Comparison of ENCODE assay signal across 14 cellular contexts in the genomic region with DNA sequence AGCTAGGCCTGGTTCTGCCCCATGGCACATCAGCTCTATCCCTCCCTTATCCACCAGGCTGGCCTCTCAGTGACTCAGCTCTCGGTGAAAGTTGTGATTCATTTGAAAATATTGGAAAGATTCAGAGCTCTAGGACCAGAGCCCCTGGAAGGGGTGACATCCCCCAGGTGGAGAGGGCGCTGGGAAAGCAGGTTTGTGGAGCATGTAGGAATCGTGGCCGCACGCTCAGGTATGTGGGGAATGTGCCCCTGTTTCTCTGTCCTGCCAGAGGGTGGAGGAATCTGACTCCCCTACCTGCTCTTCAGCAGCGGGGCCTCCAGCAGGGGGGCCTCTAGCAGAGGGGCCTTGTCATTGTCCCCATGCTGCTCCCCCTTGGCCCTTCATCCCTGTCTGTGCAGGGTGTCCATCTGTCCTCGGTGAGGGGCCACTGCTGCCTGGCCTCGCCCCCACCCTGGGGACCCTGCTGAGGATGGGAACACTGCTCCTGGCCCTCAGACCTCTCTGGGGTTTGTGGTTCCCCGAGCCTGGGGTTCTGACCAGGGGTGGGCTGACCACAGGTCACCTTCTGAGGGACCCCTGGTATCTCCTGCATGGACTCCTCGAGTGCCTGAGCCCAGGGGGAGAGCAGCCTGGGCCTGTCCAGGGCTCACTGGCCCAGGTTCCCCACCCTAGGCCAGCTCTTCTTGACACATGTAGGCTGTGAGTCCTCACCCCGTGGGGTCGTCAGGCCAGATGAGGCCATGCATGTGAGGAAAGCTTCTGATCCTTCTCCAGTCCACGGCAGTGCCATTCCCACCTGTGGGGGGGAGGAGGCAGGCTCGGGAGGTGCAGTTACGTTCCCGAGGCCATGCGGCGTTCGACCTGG. TPM values are rescaled to one million over a fixed set of nuclear protein-coding genes. Genes with fewer than 3 reads are reported as not detected.
DNase-seq lines count a peak whose midpoint lies in the region; FAIRE-seq and TF ChIP-seq lines count a peak whose summit lies in the region.
"Had no signal": no experiment of that assay in that cellular context is flagged by ENCODE, and none has a peak within 500 bp of the region (broad histone marks: within the 10 kb centered on the region; RNA-seq: fewer than 3 reads in every experiment).

No MANE protein-coding gene starts in this region.

- POLR2A ChIA-PET in endothelial cell of umbilical vein (lab: Charles Lee) (no interaction called here), OCI-LY7 (lab: Charles Lee) (interaction anchor here (1.4 kb wide), 1 partner anchor 19 kb away, joined by 3 read pairs; no protein-coding TSS in a partner anchor)

- no peak for TF ChIP-seq POLR2A in endothelial cell of umbilical vein (IDR thresholded peaks at IDR 0.05; ENCODE audit: low read depth, low read length)

- no peaks in the 10 kb centered on the region for H3K9me3 Mint-ChIP-seq in nephron progenitor cell
- H3K9me3 Mint-ChIP-seq: activated T-cell treated with anti-CD3 and anti-CD28 coated beads, Interleukin-2, amount 50 U/mL, for 24 hours; CD4-positive, alpha-beta memory T cell had no signal

- H3K27ac ChIP-seq in endothelial cell of umbilical vein (ENCODE audit: insufficient read depth, low read depth, low read length) (no peak overlapping the region), OCI-LY7 (ENCODE audit: low read depth, low read length, poor library complexity, severe bottlenecking) (no peak overlapping the region)
- H3K27ac ChIP-seq: VCaP had no signal

- H4K20me1 ChIP-seq in endothelial cell of umbilical vein (replicated peaks; ENCODE audit: control insufficient read depth, extremely low read depth, insufficient read depth, low read length) = no peaks in the 10 kb centered on the region
- H4K20me1 ChIP-seq in OCI-LY7 (ENCODE audit: insufficient read depth, low read length) = no peaks in the 10 kb centered on the region

- BruUV-seq in endothelial cell of umbilical vein (replicated peaks; lab: Mats Ljungman, UMichigan) = no TSS peak
- BruUV-seq in OCI-LY7 (replicated peaks; lab: Mats Ljungman, UMichigan) = no TSS peak

- H3K36me3 ChIP-seq in endothelial cell of umbilical vein (ENCODE audit: control insufficient read depth in 2 of 2, extremely low read depth in 1 of 2, insufficient read depth in 2 of 2, low read length in 2 of 2) = no peaks in the 10 kb centered on the region
- H3K36me3 ChIP-seq in OCI-LY7 (ENCODE audit: insufficient read depth, low read length) = no peaks in the 10 kb centered on the region
- H3K36me3 ChIP-seq: heart right ventricle had no signal

- H3K4me2 ChIP-seq in endothelial cell of umbilical vein (ENCODE audit: insufficient read depth, low read length) = no peak overlapping the region
- H3K4me2 ChIP-seq in OCI-LY7 (ENCODE audit: low read length) = no peak overlapping the region

- TF ChIP-seq CTCF in endothelial cell of umbilical vein (IDR thresholded peaks at IDR 0.05; ENCODE audit: extremely low read depth in 1 of 2, insufficient read depth in 1 of 2, low read depth in 1 of 2, low read length in 2 of 2) = no peak
- TF ChIP-seq CTCF in nephron progenitor cell (IDR thresholded peaks at IDR 0.05) = no peak
- no peak for TF ChIP-seq CTCF in OCI-LY7 (conservative IDR thresholded peaks at IDR 0.05; ENCODE audit: low read length)

- H3K27ac Mint-ChIP-seq in nephron progenitor cell = peak overlapping the region; percentile 34
- H3K27ac Mint-ChIP-seq: activated T-cell treated with anti-CD3 and anti-CD28 coated beads, Interleukin-2, amount 50 U/mL, for 24 hours; CD4-positive, alpha-beta memory T cell had no signal

- no peak overlapping the region for H3K9ac ChIP-seq in endothelial cell of umbilical vein (replicated peaks; ENCODE audit: extremely low read depth, insufficient read depth, low read length)

- dilution Hi-C loops in endothelial cell of umbilical vein (cut with MboI; ENCODE audit: extremely low pct_ligation_motif_present, low sequenced_read_pairs) = no loop called here

- FAIRE-seq in endothelial cell of umbilical vein (lab: Jason Lieb, UNC) (no peak), frontal cortex (lab: Jason Lieb, UNC) (no peak)

- H3K4me1 Mint-ChIP-seq in nephron progenitor cell = peaks cover 17% of the 10 kb centered on the region

- H3K4me1 ChIP-seq in endothelial cell of umbilical vein (ENCODE audit: control insufficient read depth, extremely low read depth, insufficient read depth, low read length) = peaks cover 14% of the 10 kb centered on the region
- H3K4me1 ChIP-seq in OCI-LY7 (ENCODE audit: insufficient read depth, low read length, poor library complexity, severe bottlenecking) = no peaks in the 10 kb centered on the region

- no peaks in the 10 kb centered on the region for H3K27me3 ChIP-seq in endothelial cell of umbilical vein (ENCODE audit: control insufficient read depth in 2 of 2, insufficient read depth in 2 of 2, low read length in 2 of 2)
- H3K27me3 ChIP-seq: heart right ventricle had no signal

- no peaks in the 10 kb centered on the region for H3K79me2 ChIP-seq in endothelial cell of umbilical vein (ENCODE audit: control insufficient read depth, insufficient read depth, low read length)
- H3K79me2 ChIP-seq in OCI-LY7 (ENCODE audit: insufficient read depth, low read depth, low read length) = no peaks in the 10 kb centered on the region

- no peak overlapping the region for H2AFZ ChIP-seq in endothelial cell of umbilical vein (ENCODE audit: low read depth, low read length)
- H2AFZ ChIP-seq in OCI-LY7 (ENCODE audit: low read length) = no peak overlapping the region

- H3K27me3 Mint-ChIP-seq in nephron progenitor cell (ENCODE audit: low read depth, poor library complexity) = peaks cover 3% of the 10 kb centered on the region
- H3K27me3 Mint-ChIP-seq: activated T-cell treated with anti-CD3 and anti-CD28 coated beads, Interleukin-2, amount 50 U/mL, for 24 hours; CD4-positive, alpha-beta memory T cell had no signal

- CTCF ChIA-PET in endothelial cell of umbilical vein (lab: Charles Lee) = interaction anchor here (0.8 to 3.6 kb wide), 5 partner anchors 146 to 291 kb away, joined by 3 to 26 read pairs (median 9); partner anchors contain the start of gene RASD1
- CTCF ChIA-PET in OCI-LY7 (lab: Charles Lee; ENCODE audit: unreplicated experiment) = no interaction called here

- intact Hi-C loops in endothelial cell of umbilical vein (cut with micrococcal nuclease) (no loop called here), OCI-LY7 (cut with micrococcal nuclease; ENCODE audit: unreplicated experiment) (no loop called here)

- no peaks in the 10 kb centered on the region for H3K9me2 ChIP-seq in OCI-LY7 (ENCODE audit: insufficient read depth, low read length)

- DNase-seq in D341Med (ENCODE audit: low spot score) (peak; percentile 7), LHCN-M2 (ENCODE audit: low read depth) (peak; percentile 51), endothelial cell of umbilical vein (ENCODE audit: low read depth, low spot score) (no peak), nephron progenitor cell (no peak), OCI-LY7 (ENCODE audit: low spot score) (no peak), frontal cortex (ENCODE audit: low spot score in 2 of 2) (no peak), NCI-H446 (lab: John Stamatoyannopoulos, UW) (no peak), NCI-H1048 (lab: John Stamatoyannopoulos, UW) (no peak)
- DNase-seq: activated T-cell treated with anti-CD3 and anti-CD28 coated beads, Interleukin-2, amount 50 U/mL, for 24 hours; heart right ventricle; NCI-H1436 treated with DMSO at 0.1 percent for 48 hours; stimulated activated naive CD4-positive, alpha-beta T cell treated with Interleukin-2 at 50 U/mL for 16 hours had no signal

- no peak overlapping the region for H3K4me3 ChIP-seq in endothelial cell of umbilical vein (replicated peaks in 1 of 3; ENCODE audit: insufficient read depth in 1 of 3, low read depth in 1 of 3, low read length in 3 of 3)
- no peak overlapping the region for H3K4me3 ChIP-seq in OCI-LY7 (ENCODE audit: low read depth, low read length, poor library complexity, severe bottlenecking)
- H3K4me3 ChIP-seq: heart right ventricle had no signal

- no peaks in the 10 kb centered on the region for H3K9me1 ChIP-seq in endothelial cell of umbilical vein (replicated peaks; ENCODE audit: control insufficient read depth, extremely low read depth, insufficient read depth, low read length)

- H3K9me3 ChIP-seq in endothelial cell of umbilical vein (replicated peaks; ENCODE audit: control insufficient read depth, insufficient read depth, low read length) (no peaks in the 10 kb centered on the region), OCI-LY7 (ENCODE audit: low read length) (no peaks in the 10 kb centered on the region)
- H3K9me3 ChIP-seq: heart right ventricle had no signal

- no peak overlapping the region for H3K4me3 Mint-ChIP-seq in nephron progenitor cell
- H3K4me3 Mint-ChIP-seq: activated T-cell treated with anti-CD3 and anti-CD28 coated beads, Interleukin-2, amount 50 U/mL, for 24 hours; CD4-positive, alpha-beta memory T cell had no signal

- H3K36me3 Mint-ChIP-seq in nephron progenitor cell (ENCODE audit: low read depth) = no peaks in the 10 kb centered on the region
- H3K36me3 Mint-ChIP-seq: CD4-positive, alpha-beta memory T cell had no signal

TF ChIP-seq in endothelial cell of umbilical vein, 7 proteins besides CTCF, POLR2A, EP300 and RAD21:
- TF ChIP-seq MYC (IDR thresholded peaks at IDR 0.05; ENCODE audit: low read depth, low read length) (no peak), FOS (IDR thresholded peaks at IDR 0.05; ENCODE audit: borderline replicate concordance, insufficient read depth, low read length) (peak; percentile 12), POLR2AphosphoS5 (IDR thresholded peaks at IDR 0.05; ENCODE audit: insufficient read depth, low read depth, low read length) (no peak), GATA2 (IDR thresholded peaks at IDR 0.05; ENCODE audit: insufficient read depth, insufficient read length, low read depth, low read length) (no peak), EZH2 (IDR thresholded peaks at IDR 0.05; ENCODE audit: borderline replicate concordance, low read depth, low read length, severe bottlenecking) (no peak)
- TF ChIP-seq, protein P1, sequence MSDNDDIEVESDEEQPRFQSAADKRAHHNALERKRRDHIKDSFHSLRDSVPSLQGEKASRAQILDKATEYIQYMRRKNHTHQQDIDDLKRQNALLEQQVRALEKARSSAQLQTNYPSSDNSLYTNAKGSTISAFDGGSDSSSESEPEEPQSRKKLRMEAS (IDR thresholded peaks at IDR 0.05; ENCODE audit: insufficient read depth, insufficient read length) = no peak

RNA-seq across cellular contexts. Expression of gene NT5M, which starts 47.5 kb away (rescaled TPM):
- total RNA-seq in LHCN-M2 (2014; rRNA removed) (4.5 and 5.5 TPM in 2 replicates), endothelial cell of umbilical vein (2.1 and 3.0 TPM in 2 replicates), OCI-LY7 (2022) (14.0 and 16.2 TPM in 2 replicates), frontal cortex (6.5 TPM)
- polyA plus RNA-seq in LHCN-M2 (2012) = 1.9 TPM
- polyA plus RNA-seq in endothelial cell of umbilical vein = 0.91 and 1.8 TPM in 2 replicates
- polyA plus RNA-seq in endothelial cell of umbilical vein (2011; cell fraction: cytosol; rRNA removed) = 0.79 and 1.2 TPM in 2 replicates
- 0.80 and 1.1 TPM in 2 replicates for polyA plus RNA-seq in endothelial cell of umbilical vein (2011; cell fraction: nucleus; rRNA removed)
- polyA plus RNA-seq in endothelial cell of umbilical vein (2012) = 0.64 and 1.9 TPM in 2 replicates
- 0.27 and 0.45 TPM in 2 replicates for polyA minus RNA-seq in endothelial cell of umbilical vein
- 2.5 TPM for polyA minus RNA-seq in endothelial cell of umbilical vein (2011; cell fraction: cytosol; rRNA and poly(A)+ RNA removed)
- polyA minus RNA-seq in endothelial cell of umbilical vein (2011; cell fraction: nucleus; rRNA and poly(A)+ RNA removed) = 0.43 TPM in 1 of 2 replicates, not detected in the other
- total RNA-seq in OCI-LY7 (2014; rRNA removed; shearing (Covaris generic)) = 8.2 and 10.4 TPM in 2 replicates

Comparison
In these comparisons a context has a peak if more than half of its experiments do, and no peak if none do; other contexts are left out.
1. DNase-seq: peak in D341Med (single experiment) and LHCN-M2 (single experiment); none in endothelial cell of umbilical vein (single experiment), nephron progenitor cell (single experiment), OCI-LY7 (single experiment), frontal cortex (0 of 2), NCI-H446 (0 of 2) and NCI-H1048 (single experiment).